ENCODE assay signal across 16 cellular contexts in genomic region chr15:95935852-95936251, GRCh38.
"Had no signal": no experiment of that assay in that cellular context is flagged by ENCODE, and none has a peak within 500 bp of the region (broad histone marks: within the 10 kb centered on the region; RNA-seq: fewer than 3 reads in every experiment).

No MANE protein-coding gene starts in this region.

- H3K36me3 ChIP-seq: esophagus muscularis mucosa, gastroesophageal sphincter, heart left ventricle, left lung, lower lobe of right lung had no signal

- H3K9me3 ChIP-seq: esophagus muscularis mucosa, gastroesophageal sphincter, heart left ventricle, left lung, lower lobe of right lung, mucosa of descending colon had no signal

- H3K4me1 ChIP-seq: esophagus muscularis mucosa, foreskin keratinocyte, gastroesophageal sphincter, left lung, lower lobe of right lung had no signal

- H3K4me3 ChIP-seq: esophagus muscularis mucosa, gastroesophageal sphincter, hepatocyte, left lung, lower lobe of right lung, mucosa of descending colon had no signal

- H3K27ac ChIP-seq: esophagus muscularis mucosa, foreskin keratinocyte, gastroesophageal sphincter, hepatocyte, left lung, lower lobe of right lung had no signal

- H3K27me3 ChIP-seq: esophagus muscularis mucosa, foreskin keratinocyte, gastroesophageal sphincter, heart left ventricle, hepatocyte, left lung had no signal

- DNase-seq: cerebellar nuclear complex; cortex of kidney; effector CD8-positive, alpha-beta T cell; effector memory CD8-positive, alpha-beta T cell; foreskin keratinocyte; heart left ventricle; hypothalamus; left cardiac atrium; left lung; left ventricle myocardium superior; lower lobe of right lung; mesenchymal stem cell; mucosa of descending colon had no signal

- ATAC-seq: effector memory CD8-positive, alpha-beta T cell; foreskin keratinocyte; gastroesophageal sphincter; heart left ventricle; left cardiac atrium; left lung; left ventricle myocardium superior; lower lobe of right lung; mucosa of descending colon had no signal
